ENCODE assay signal across 8 cellular contexts in the genomic region with DNA sequence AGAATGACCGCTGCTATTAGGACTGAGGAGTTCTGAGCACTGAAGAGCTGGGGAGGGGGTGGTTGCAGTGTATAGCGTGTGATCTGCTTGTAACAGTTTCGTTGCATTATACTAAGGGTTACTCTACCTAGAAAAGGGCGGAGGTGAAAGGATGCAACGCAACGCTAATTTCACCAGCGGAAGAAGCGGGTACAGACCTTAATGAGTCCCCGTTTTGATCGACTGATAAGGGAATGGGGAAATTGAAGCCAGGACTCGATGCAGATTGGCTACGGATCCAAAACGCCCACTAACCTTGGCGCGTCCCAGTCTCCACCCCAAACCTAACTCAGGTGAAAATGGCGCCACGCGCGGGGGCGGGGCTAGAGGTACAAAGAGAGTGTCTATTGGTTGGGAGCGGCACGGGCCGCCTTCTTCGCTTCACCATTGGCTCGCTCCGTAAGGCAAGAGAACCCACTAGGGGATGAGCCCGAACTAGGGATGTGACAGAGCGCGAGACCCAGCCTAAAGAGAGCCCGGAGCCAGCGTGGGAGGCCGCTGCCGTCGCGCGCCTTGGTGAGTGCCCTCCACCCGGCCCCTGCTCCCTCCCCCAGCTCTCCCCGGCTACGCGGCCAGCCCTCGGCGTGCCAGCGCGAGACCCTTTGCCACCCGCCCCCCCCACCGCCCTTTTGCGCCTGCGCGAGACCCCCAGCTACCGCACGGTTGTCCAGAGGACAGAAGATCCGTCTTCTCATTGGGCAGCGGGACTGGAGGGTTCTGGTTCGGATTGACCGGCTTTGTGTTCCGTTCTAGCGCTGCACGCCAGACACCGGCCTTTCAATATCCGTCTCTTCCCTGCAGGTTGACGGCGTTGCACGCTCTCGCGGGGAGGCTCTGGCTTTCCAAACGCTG. TPM values are rescaled to one million over a fixed set of nuclear protein-coding genes. Genes with fewer than 3 reads are reported as not detected.
A peak's percentile ranks its signal among the peaks of the same experiment; 100 is the strongest.
DNase-seq lines count a peak whose midpoint lies in the region; ATAC-seq, FAIRE-seq and TF ChIP-seq lines count a peak whose summit lies in the region.

TSS of gene EBP (plus strand) at position 456 of the 891 bp plus-strand sequence. CDS start 1,964 bp downstream, outside the sequence.

- H3K27me3 ChIP-seq in keratinocyte (ENCODE audit: control insufficient read depth, extremely low read depth, insufficient read depth, low read length): no peaks in the 10 kb centered on the region

- H3K27ac ChIP-seq in keratinocyte (ENCODE audit: control insufficient read depth, insufficient read depth, low read length): peak within 1 kb of the TSS; percentile 66

- dilution Hi-C loops in keratinocyte (cut with MboI; ENCODE audit: extremely low pct_ligation_motif_present, low sequenced_read_pairs): no loop called here

- peaks cover 5 to 15% of the 10 kb centered on the region in 2 experiments for H3K36me3 ChIP-seq in keratinocyte (ENCODE audit: control insufficient read depth in 2 of 2, extremely low read depth in 1 of 2, insufficient read depth in 2 of 2, low read length in 2 of 2)

- peaks cover 3% of the 10 kb centered on the region for H3K4me1 ChIP-seq in keratinocyte (ENCODE audit: control insufficient read depth, extremely low read depth, insufficient read depth, low read length)

- peak; percentile 34 for DNase-seq in AG09319 (ENCODE audit: extremely low read depth, low read depth)
- DNase-seq in NCI-H446 treated with DMSO at 0.1 percent for 48 hours (lab: John Stamatoyannopoulos, UW): peak; percentile 86
- DNase-seq in activated CD4-positive, CD25-positive, alpha-beta regulatory T cell treated with anti-CD3 and anti-CD28 coated beads, Interleukin-2, amount 50 U/mL, for 16 hours (ENCODE audit: low read depth, low spot score): peak; percentile 90
- peak; percentile 96 for DNase-seq in central memory CD4-positive, alpha-beta T cell
- DNase-seq in keratinocyte (ENCODE audit: low read depth, low spot score): peak; percentile 77
- DNase-seq in stimulated activated CD4-positive, alpha-beta T cell treated with anti-CD3 and anti-CD28 coated beads, Interleukin-12 subunit alpha, Interleukin-12 subunit beta, amount 100 ng/mL, for 48 hours (ENCODE audit: low read depth in 2 of 3, low spot score in 1 of 3): peak; percentile 88 to 93 (median 90)

- H3K79me2 ChIP-seq in keratinocyte (ENCODE audit: control insufficient read depth, insufficient read depth, low read length): peaks cover 23% of the 10 kb centered on the region

- peak; percentile 93 for ATAC-seq in GM19043 (IDR thresholded peaks at IDR 0.05; ENCODE audit: low read depth, unreplicated experiment)
- peak; percentile 96 for ATAC-seq in HG03354 (IDR thresholded peaks at IDR 0.05; ENCODE audit: poor library complexity, severe bottlenecking, unreplicated experiment)

- FAIRE-seq in keratinocyte (lab: Jason Lieb, UNC): peak; percentile 84

- no peaks in the 10 kb centered on the region for H4K20me1 ChIP-seq in keratinocyte (ENCODE audit: control insufficient read depth, extremely low read depth, insufficient read depth, low read length)

- H3K9me3 ChIP-seq in keratinocyte (ENCODE audit: control insufficient read depth, low read depth, low read length): peaks cover 2% of the 10 kb centered on the region

- H3K9ac ChIP-seq in keratinocyte (ENCODE audit: control insufficient read depth, extremely low read depth, insufficient read depth, low read length): peak within 1 kb of the TSS; percentile 74

- H3K4me2 ChIP-seq in keratinocyte (ENCODE audit: control insufficient read depth, extremely low read depth, insufficient read depth, low read depth, low read length): peak within 1 kb of the TSS; percentile 75

- TF ChIP-seq CTCF in AG09319 (IDR thresholded peaks at IDR 0.05; ENCODE audit: low read depth, low read length) (no peak), keratinocyte (optimal IDR thresholded peaks at IDR 0.05 in 1 of 3, IDR thresholded peaks at IDR 0.05 in 1 of 3, conservative IDR thresholded peaks at IDR 0.05 in 1 of 3; ENCODE audit: extremely low read depth in 1 of 3, insufficient read depth in 2 of 3, low read length in 3 of 3) (no peak)

- peak within 1 kb of the TSS; percentile 50 to 69 (median 68) for H3K4me3 ChIP-seq in keratinocyte (ENCODE audit: control insufficient read depth in 2 of 3, extremely low read depth in 1 of 3, insufficient read depth in 2 of 3, low read depth in 1 of 3, low read length in 3 of 3)

- no peaks in the 10 kb centered on the region for H3K9me1 ChIP-seq in keratinocyte (ENCODE audit: control insufficient read depth, extremely low read depth, insufficient read depth, low read length)

- peak within 1 kb of the TSS; percentile 56 for H2AFZ ChIP-seq in keratinocyte (ENCODE audit: control insufficient read depth, low read length)

RNA-seq across cellular contexts. Expression of gene EBP, which starts in this region (rescaled TPM):
- polyA plus RNA-seq in keratinocyte: 157 to 285 TPM (median 194 TPM) in 3 replicates
- polyA plus RNA-seq in keratinocyte (2011; ENCODE audit: low read depth): 30.6 TPM
- 89.5 and 123 TPM in 2 replicates for polyA plus RNA-seq in keratinocyte (2011; cell fraction: cytosol; rRNA removed)
- polyA plus RNA-seq in keratinocyte (2011; cell fraction: nucleus; rRNA removed): 173 and 180 TPM in 2 replicates
- 87.8 and 273 TPM in 2 replicates for polyA plus RNA-seq in keratinocyte (2012; ENCODE audit: low replicate concordance)
- 265 to 582 TPM (median 337 TPM) in 3 replicates for polyA minus RNA-seq in keratinocyte
- polyA minus RNA-seq in keratinocyte (2011; cell fraction: cytosol; rRNA and poly(A)+ RNA removed): 143 TPM
- 55.9 and 60.6 TPM in 2 replicates for polyA minus RNA-seq in keratinocyte (2011; cell fraction: nucleus; rRNA and poly(A)+ RNA removed)

Comparison
In these comparisons a context has a peak if more than half of its experiments do, and no peak if none do; other contexts are left out.
1. Peak in every context shown above with its lines: DNase-seq, ATAC-seq, H3K4me3 ChIP-seq and H3K27ac ChIP-seq.
2. DNase-seq: peak in every context shown above with its lines; median percentile 96 in central memory CD4-positive, alpha-beta T cell; 90 in activated CD4-positive, CD25-positive, alpha-beta regulatory T cell treated with anti-CD3 and anti-CD28 coated beads, Interleukin-2, amount 50 U/mL, for 16 hours; 90 in stimulated activated CD4-positive, alpha-beta T cell treated with anti-CD3 and anti-CD28 coated beads, Interleukin-12 subunit alpha, Interleukin-12 subunit beta, amount 100 ng/mL, for 48 hours; 86 in NCI-H446 treated with DMSO at 0.1 percent for 48 hours; 77 in keratinocyte; 34 in AG09319.